18 cellular contexts compared by ENCODE assay signal in genomic region chr6:82554706-82555105, GRCh38.
DNase-seq lines count a peak whose midpoint lies in the region; ATAC-seq and TF ChIP-seq lines count a peak whose summit lies in the region.
"Had no signal": no experiment of that assay in that cellular context is flagged by ENCODE, and none has a peak within 500 bp of the region (broad histone marks: within the 10 kb centered on the region; RNA-seq: fewer than 3 reads in every experiment).

No MANE protein-coding gene starts in this region.

- H3K79me2 ChIP-seq in SK-N-SH (ENCODE audit: insufficient read depth) (no peaks in the 10 kb centered on the region), osteoblast (ENCODE audit: insufficient read depth, low read length) (no peaks in the 10 kb centered on the region)

- H3F3A ChIP-seq in SK-N-SH (replicated peaks; ENCODE audit: insufficient read depth), result peaks cover 14% of the 10 kb centered on the region

- H3K9me3 ChIP-seq in SK-N-SH, result no peaks in the 10 kb centered on the region
- no peaks in the 10 kb centered on the region for H3K9me3 ChIP-seq in osteoblast (ENCODE audit: low read depth, low read length)
- H3K9me3 ChIP-seq: BE2C had no signal

- H3K4me3 ChIP-seq in SK-N-SH (ENCODE audit: low read depth in 2 of 2, low read length in 1 of 2) (no peak overlapping the region; a peak in 1 of 4 replicates), fibroblast of mammary gland (ENCODE audit: control insufficient read depth, low read depth, low read length) (no peak overlapping the region), osteoblast (ENCODE audit: insufficient read depth, low read length) (no peak overlapping the region)

- TF ChIP-seq RAD21 in SK-N-SH (IDR thresholded peaks at IDR 0.05; ENCODE audit: low read length), result no peak

- H3K9me2 ChIP-seq in SK-N-SH, result no peaks in the 10 kb centered on the region

- CTCF ChIA-PET in SK-N-SH (lab: Yijun Ruan, JAX), result no interaction called here

- H3K4me1 ChIP-seq in SK-N-SH (ENCODE audit: control insufficient read depth in 1 of 2, insufficient read depth in 2 of 2, low read depth in 1 of 2, low read length in 1 of 2), result peaks cover 0 to 9% of the 10 kb centered on the region in 2 experiments; a peak in 3 of 4 replicates
- H3K4me1 ChIP-seq in osteoblast (ENCODE audit: insufficient read depth, low read length), result no peaks in the 10 kb centered on the region
- H3K4me1 ChIP-seq: BE2C had no signal

- no peaks in the 10 kb centered on the region for H3K27me3 ChIP-seq in SK-N-SH (ENCODE audit: insufficient read depth)
- H3K27me3 ChIP-seq in osteoblast (ENCODE audit: insufficient read depth, low read length), result peaks cover 3% of the 10 kb centered on the region
- H3K27me3 ChIP-seq: BE2C had no signal

- H3K9ac ChIP-seq in SK-N-SH, result no peak overlapping the region

- no peak for TF ChIP-seq EP300 in SK-N-SH (IDR thresholded peaks at IDR 0.05; ENCODE audit: borderline replicate concordance in 1 of 2, low read depth in 1 of 2, low read length in 1 of 2)

- POLR2A ChIA-PET in SK-N-SH (lab: Yijun Ruan, JAX), result no interaction called here

- H4K20me1 ChIP-seq in SK-N-SH (ENCODE audit: insufficient read depth), result no peaks in the 10 kb centered on the region
- no peaks in the 10 kb centered on the region for H4K20me1 ChIP-seq in osteoblast (ENCODE audit: insufficient read depth, low read length)

- H3K27ac ChIP-seq in SK-N-SH (ENCODE audit: low read depth in 2 of 2, low read length in 1 of 2) (peak overlapping the region; percentile 68 to 78; a peak in 2 of 4 replicates), osteoblast (ENCODE audit: low read depth, low read length) (no peak overlapping the region)

- H3K4me2 ChIP-seq in SK-N-SH (peak overlapping the region; percentile 36; the same call in 1 of the 2 replicates), osteoblast (ENCODE audit: insufficient read depth, low read length) (no peak overlapping the region)

- TF ChIP-seq CTCF in SK-N-SH (IDR thresholded peaks at IDR 0.05), result no peak
- TF ChIP-seq CTCF in fibroblast of mammary gland (conservative IDR thresholded peaks at IDR 0.05; ENCODE audit: control insufficient read depth, insufficient read depth, low read depth, low read length), result no peak
- TF ChIP-seq CTCF in osteoblast (IDR thresholded peaks at IDR 0.05; ENCODE audit: extremely low read depth, low read depth, low read length), result no peak

- 84% methylated on average over 1 of the region's 1 CpG for WGBS in SK-N-SH (ENCODE audit: low lambda C conversion rate)

- H3K36me3 ChIP-seq in SK-N-SH (replicated peaks in 1 of 2; ENCODE audit: control insufficient read depth in 1 of 2, insufficient read depth in 2 of 2, low read length in 1 of 2) (no peaks in the 10 kb centered on the region), osteoblast (ENCODE audit: insufficient read depth, low read length) (no peaks in the 10 kb centered on the region)
- H3K36me3 ChIP-seq: BE2C had no signal

- ATAC-seq in GM19455 (IDR thresholded peaks at IDR 0.05; ENCODE audit: unreplicated experiment) (no peak), HG03571 (IDR thresholded peaks at IDR 0.05; ENCODE audit: unreplicated experiment) (no peak), GM18517 (IDR thresholded peaks at IDR 0.05; ENCODE audit: unreplicated experiment) (no peak)
- ATAC-seq: PC-3 had no signal

- DNase-seq in GM03348 (ENCODE audit: low spot score) (peak; percentile 13), SK-N-SH (no peak), fibroblast of mammary gland (ENCODE audit: low read depth) (peak; percentile 92), osteoblast (ENCODE audit: insufficient read length, low spot score, missing footprints) (peak; percentile 45), kidney tubule cell (ENCODE audit: low spot score) (no peak)
- DNase-seq: BE2C; CD8-positive, alpha-beta memory T cell; DMS79 treated with DMSO at 0.1 percent for 48 hours; GF-D8; MM.1S; NCI-H1105; NCI-H1694; NCI-H510A treated with DMSO at 0.1 percent for 48 hours; NCI-H82; PC-3 had no signal

- no peak overlapping the region for H2AFZ ChIP-seq in SK-N-SH (ENCODE audit: low read depth)
- no peak overlapping the region for H2AFZ ChIP-seq in osteoblast (ENCODE audit: low read length)

TF ChIP-seq in SK-N-SH, 30 proteins besides CTCF, POLR2A, EP300 and RAD21:
- TF ChIP-seq MXI1 (IDR thresholded peaks at IDR 0.05; ENCODE audit: low read depth, low read length), result no peak
- no peak for TF ChIP-seq ZBTB33 (IDR thresholded peaks at IDR 0.05; ENCODE audit: borderline replicate concordance, low read depth)
- TF ChIP-seq POLR2AphosphoS5 (IDR thresholded peaks at IDR 0.05; ENCODE audit: low read depth, low read length), result no peak
- TF ChIP-seq NRF1 (IDR thresholded peaks at IDR 0.05; ENCODE audit: low read depth, low read length), result no peak
- TF ChIP-seq, protein P1, sequence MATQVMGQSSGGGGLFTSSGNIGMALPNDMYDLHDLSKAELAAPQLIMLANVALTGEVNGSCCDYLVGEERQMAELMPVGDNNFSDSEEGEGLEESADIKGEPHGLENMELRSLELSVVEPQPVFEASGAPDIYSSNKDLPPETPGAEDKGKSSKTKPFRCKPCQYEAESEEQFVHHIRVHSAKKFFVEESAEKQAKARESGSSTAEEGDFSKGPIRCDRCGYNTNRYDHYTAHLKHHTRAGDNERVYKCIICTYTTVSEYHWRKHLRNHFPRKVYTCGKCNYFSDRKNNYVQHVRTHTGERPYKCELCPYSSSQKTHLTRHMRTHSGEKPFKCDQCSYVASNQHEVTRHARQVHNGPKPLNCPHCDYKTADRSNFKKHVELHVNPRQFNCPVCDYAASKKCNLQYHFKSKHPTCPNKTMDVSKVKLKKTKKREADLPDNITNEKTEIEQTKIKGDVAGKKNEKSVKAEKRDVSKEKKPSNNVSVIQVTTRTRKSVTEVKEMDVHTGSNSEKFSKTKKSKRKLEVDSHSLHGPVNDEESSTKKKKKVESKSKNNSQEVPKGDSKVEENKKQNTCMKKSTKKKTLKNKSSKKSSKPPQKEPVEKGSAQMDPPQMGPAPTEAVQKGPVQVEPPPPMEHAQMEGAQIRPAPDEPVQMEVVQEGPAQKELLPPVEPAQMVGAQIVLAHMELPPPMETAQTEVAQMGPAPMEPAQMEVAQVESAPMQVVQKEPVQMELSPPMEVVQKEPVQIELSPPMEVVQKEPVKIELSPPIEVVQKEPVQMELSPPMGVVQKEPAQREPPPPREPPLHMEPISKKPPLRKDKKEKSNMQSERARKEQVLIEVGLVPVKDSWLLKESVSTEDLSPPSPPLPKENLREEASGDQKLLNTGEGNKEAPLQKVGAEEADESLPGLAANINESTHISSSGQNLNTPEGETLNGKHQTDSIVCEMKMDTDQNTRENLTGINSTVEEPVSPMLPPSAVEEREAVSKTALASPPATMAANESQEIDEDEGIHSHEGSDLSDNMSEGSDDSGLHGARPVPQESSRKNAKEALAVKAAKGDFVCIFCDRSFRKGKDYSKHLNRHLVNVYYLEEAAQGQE (IDR thresholded peaks at IDR 0.05; ENCODE audit: low read depth, low read length), result no peak
- no peak for TF ChIP-seq YY1 (IDR thresholded peaks at IDR 0.05; ENCODE audit: low read depth)
- TF ChIP-seq, protein P2, sequence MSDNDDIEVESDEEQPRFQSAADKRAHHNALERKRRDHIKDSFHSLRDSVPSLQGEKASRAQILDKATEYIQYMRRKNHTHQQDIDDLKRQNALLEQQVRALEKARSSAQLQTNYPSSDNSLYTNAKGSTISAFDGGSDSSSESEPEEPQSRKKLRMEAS (IDR thresholded peaks at IDR 0.05; ENCODE audit: low read depth), result no peak
- no peak for TF ChIP-seq FOXJ3 (CRISPR knock-in tag; IDR thresholded peaks at IDR 0.05)
- no peak for TF ChIP-seq ELF1 (IDR thresholded peaks at IDR 0.05)
- TF ChIP-seq JUND (IDR thresholded peaks at IDR 0.05), result no peak
- TF ChIP-seq, protein P3, sequence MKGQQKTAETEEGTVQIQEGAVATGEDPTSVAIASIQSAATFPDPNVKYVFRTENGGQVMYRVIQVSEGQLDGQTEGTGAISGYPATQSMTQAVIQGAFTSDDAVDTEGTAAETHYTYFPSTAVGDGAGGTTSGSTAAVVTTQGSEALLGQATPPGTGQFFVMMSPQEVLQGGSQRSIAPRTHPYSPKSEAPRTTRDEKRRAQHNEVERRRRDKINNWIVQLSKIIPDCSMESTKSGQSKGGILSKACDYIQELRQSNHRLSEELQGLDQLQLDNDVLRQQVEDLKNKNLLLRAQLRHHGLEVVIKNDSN (IDR thresholded peaks at IDR 0.05; ENCODE audit: borderline replicate concordance, low read depth), result no peak

Comparison
In these comparisons a context has a peak if more than half of its experiments do, and no peak if none do; other contexts are left out.
1. DNase-seq: peak in GM03348 (single experiment), fibroblast of mammary gland (single experiment) and osteoblast (single experiment); none in SK-N-SH (single experiment) and kidney tubule cell (single experiment).